Comparison of ENCODE assay signal across 1 cellular context in genomic region chr3:142270407-142270806, GRCh38.
TF ChIP-seq lines count a peak whose summit lies in the region.

No MANE protein-coding gene starts in this region.

TF ChIP-seq in K562, 482 proteins besides CTCF, POLR2A, EP300 and RAD21 (continued from another document):
- TF ChIP-seq ZC3H8 (IDR thresholded peaks at IDR 0.05) = no peak
- no peak for TF ChIP-seq ETV6 (IDR thresholded peaks at IDR 0.05; ENCODE audit: borderline replicate concordance in 1 of 2, low read depth in 2 of 2, low read length in 1 of 2)
- TF ChIP-seq ETV6 (CRISPR knock-in tag; IDR thresholded peaks at IDR 0.05; ENCODE audit: borderline replicate concordance) = no peak
- no peak for TF ChIP-seq ZNF699 (CRISPR knock-in tag; IDR thresholded peaks at IDR 0.05; ENCODE audit: insufficient replicate concordance)
- TF ChIP-seq CC2D1A (IDR thresholded peaks at IDR 0.05) = no peak
- TF ChIP-seq, protein P1, sequence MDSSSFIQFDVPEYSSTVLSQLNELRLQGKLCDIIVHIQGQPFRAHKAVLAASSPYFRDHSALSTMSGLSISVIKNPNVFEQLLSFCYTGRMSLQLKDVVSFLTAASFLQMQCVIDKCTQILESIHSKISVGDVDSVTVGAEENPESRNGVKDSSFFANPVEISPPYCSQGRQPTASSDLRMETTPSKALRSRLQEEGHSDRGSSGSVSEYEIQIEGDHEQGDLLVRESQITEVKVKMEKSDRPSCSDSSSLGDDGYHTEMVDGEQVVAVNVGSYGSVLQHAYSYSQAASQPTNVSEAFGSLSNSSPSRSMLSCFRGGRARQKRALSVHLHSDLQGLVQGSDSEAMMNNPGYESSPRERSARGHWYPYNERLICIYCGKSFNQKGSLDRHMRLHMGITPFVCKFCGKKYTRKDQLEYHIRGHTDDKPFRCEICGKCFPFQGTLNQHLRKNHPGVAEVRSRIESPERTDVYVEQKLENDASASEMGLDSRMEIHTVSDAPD (CRISPR knock-in tag; IDR thresholded peaks at IDR 0.05) = no peak
- no peak for TF ChIP-seq ZNF445 (CRISPR knock-in tag; IDR thresholded peaks at IDR 0.05; ENCODE audit: low read depth)
- TF ChIP-seq SP2 (IDR thresholded peaks at IDR 0.05; ENCODE audit: extremely low read depth, low read depth, low read length, poor library complexity, severe bottlenecking) = no peak
- no peak for TF ChIP-seq NR4A1 (CRISPR knock-in tag; IDR thresholded peaks at IDR 0.05)
- TF ChIP-seq NR4A1 (tag; IDR thresholded peaks at IDR 0.05) = no peak
- TF ChIP-seq ZNF324 (CRISPR knock-in tag; IDR thresholded peaks at IDR 0.05) = no peak
- no peak for TF ChIP-seq ZNF23 (CRISPR knock-in tag; IDR thresholded peaks at IDR 0.05)
- no peak for TF ChIP-seq BMI1 (IDR thresholded peaks at IDR 0.05; ENCODE audit: low read length)
